1 cellular context compared by ENCODE assay signal in genomic region chr16:19881028-19881427, GRCh38.
TF ChIP-seq lines count a peak whose summit lies in the region.

No MANE protein-coding gene starts in this region.

TF ChIP-seq in K562, 482 proteins besides CTCF, POLR2A, EP300 and RAD21 (continued from another document):
- TF ChIP-seq CUX1 (CRISPR knock-in tag; IDR thresholded peaks at IDR 0.05) (no peak), BCL6 (CRISPR knock-in tag; IDR thresholded peaks at IDR 0.05) (no peak), ZNF445 (CRISPR knock-in tag; IDR thresholded peaks at IDR 0.05; ENCODE audit: low read depth) (no peak), MCM2 (IDR thresholded peaks at IDR 0.05; ENCODE audit: low read depth) (no peak), BRD9 (IDR thresholded peaks at IDR 0.05; ENCODE audit: low read depth, partially characterized antibody) (no peak), KHSRP (IDR thresholded peaks at IDR 0.05) (no peak), ADNP (tag; IDR thresholded peaks at IDR 0.05) (no peak), BCOR (IDR thresholded peaks at IDR 0.05) (0 out of 2 replicates have a peak, but pooled peaks have one; percentile 29), ZNF740 (CRISPR knock-in tag; IDR thresholded peaks at IDR 0.05) (no peak), ZNF740 (tag; IDR thresholded peaks at IDR 0.05) (no peak), ZNF134 (CRISPR knock-in tag; conservative IDR thresholded peaks at IDR 0.05) (no peak), ZFP36 (IDR thresholded peaks at IDR 0.05; ENCODE audit: low read depth, low read length, partially characterized antibody) (no peak), MEF2A (IDR thresholded peaks at IDR 0.05; ENCODE audit: control insufficient read depth, low read depth, low read length) (no peak)
